In genomic region chr2:217026570-217026969, GRCh38 we compare ENCODE assay signal across 8 cellular contexts.
"Had no signal": no experiment of that assay in that cellular context is flagged by ENCODE, and none has a peak within 500 bp of the region (broad histone marks: within the 10 kb centered on the region; RNA-seq: fewer than 3 reads in every experiment).

No MANE protein-coding gene starts in this region.

- H3K9ac ChIP-seq: GM23248, KMS-11 had no signal

- H3K27ac ChIP-seq: GM23248, KMS-11 had no signal

- DNase-seq: GM23248, GOT3, H9, HCEC 1CT, KBM-7 had no signal

- H3K4me3 ChIP-seq: GM23248 had no signal

- FAIRE-seq: H54, HTR-8/SVneo had no signal

- H3K4me2 ChIP-seq: KMS-11 had no signal

- H2AFZ ChIP-seq: GM23248 had no signal
